In the genomic region with DNA sequence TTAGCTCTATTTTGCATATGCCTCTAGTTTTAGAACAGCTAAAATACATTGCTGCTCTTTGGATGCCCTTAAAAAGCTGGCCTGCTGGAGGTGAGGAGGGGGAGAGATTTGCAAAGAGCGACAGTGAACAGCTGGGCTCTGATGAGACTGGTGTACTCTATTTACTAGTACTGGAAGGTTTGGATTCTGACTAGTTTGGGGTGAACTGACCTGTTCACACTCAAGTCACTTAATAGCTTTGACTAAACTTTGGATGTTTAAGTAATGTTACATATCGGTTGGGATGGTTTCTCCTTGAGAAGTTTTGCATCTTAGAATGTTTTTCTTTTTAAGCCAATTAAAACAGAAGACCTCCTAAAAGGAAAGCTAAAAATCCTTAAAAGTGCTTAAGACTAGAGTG, we compare ENCODE assay signal across 18 cellular contexts.
"Had no signal": no experiment of that assay in that cellular context is flagged by ENCODE, and none has a peak within 500 bp of the region (broad histone marks: within the 10 kb centered on the region; RNA-seq: fewer than 3 reads in every experiment).

No MANE protein-coding gene starts in this region.

- H3K27ac ChIP-seq: cardiac muscle cell, colonic mucosa, neutrophil, thoracic aorta had no signal

- H3K27ac Mint-ChIP-seq: activated naive CD8-positive, alpha-beta T cell treated with anti-CD3 and anti-CD28 coated beads, Interleukin-2, amount 10 ng/mL, durations not matched to agents 7 days and 5 days had no signal

- H3K27me3 ChIP-seq: cardiac muscle cell, colonic mucosa, neutrophil, stomach had no signal

- ATAC-seq: naive thymus-derived CD4-positive, alpha-beta T cell had no signal

- H3K4me1 ChIP-seq: colonic mucosa had no signal

- DNase-seq: activated CD4-positive, alpha-beta T cell treated with anti-CD3 and anti-CD28 coated beads, Interleukin-2, amount 50 U/mL, for 4 hours; activated CD4-positive, CD25-positive, alpha-beta regulatory T cell treated with anti-CD3 and anti-CD28 coated beads, Interleukin-2, amount 50 U/mL, for 72 hours; activated gamma-delta T cell; activated naive CD8-positive, alpha-beta T cell treated with anti-CD3 and anti-CD28 coated beads, Interleukin-2, amount 10 ng/mL, durations not matched to agents 7 days and 5 days; activated T-cell treated with anti-CD3 and anti-CD28 coated beads, Interleukin-2, amount 50 U/mL, for 48 hours; anterior cingulate cortex; colonic mucosa; hippocampal formation; kidney glomerular epithelial cell; midbrain; naive thymus-derived CD4-positive, alpha-beta T cell; stimulated activated CD4-positive, alpha-beta T cell treated with anti-CD3 and anti-CD28 coated beads, Interleukin-4, amount 100 ng/mL, for 4 hours; stomach; T-helper 2 cell had no signal

- H3K9me3 Mint-ChIP-seq: activated naive CD8-positive, alpha-beta T cell treated with anti-CD3 and anti-CD28 coated beads, Interleukin-2, amount 10 ng/mL, durations not matched to agents 7 days and 5 days; naive thymus-derived CD4-positive, alpha-beta T cell had no signal

- H3K36me3 ChIP-seq: cardiac muscle cell, colonic mucosa, thoracic aorta had no signal

- H3K27me3 Mint-ChIP-seq: activated naive CD8-positive, alpha-beta T cell treated with anti-CD3 and anti-CD28 coated beads, Interleukin-2, amount 10 ng/mL, durations not matched to agents 7 days and 5 days; naive thymus-derived CD4-positive, alpha-beta T cell had no signal

- H3K4me3 Mint-ChIP-seq: activated naive CD8-positive, alpha-beta T cell treated with anti-CD3 and anti-CD28 coated beads, Interleukin-2, amount 10 ng/mL, durations not matched to agents 7 days and 5 days; naive thymus-derived CD4-positive, alpha-beta T cell had no signal

- H3K9me3 ChIP-seq: colonic mucosa, neutrophil, stomach, thoracic aorta had no signal

- H3K4me3 ChIP-seq: cardiac muscle cell, colonic mucosa, skin epidermis, stomach, thoracic aorta had no signal
